ENCODE assay signal across 20 cellular contexts in genomic region chr3:111566844-111567243, GRCh38. TPM values are rescaled to one million over a fixed set of nuclear protein-coding genes. Genes with fewer than 3 reads are reported as not detected.
DNase-seq lines count a peak whose midpoint lies in the region; ATAC-seq and TF ChIP-seq lines count a peak whose summit lies in the region.
"Had no signal": no experiment of that assay in that cellular context is flagged by ENCODE, and none has a peak within 500 bp of the region (broad histone marks: within the 10 kb centered on the region; RNA-seq: fewer than 3 reads in every experiment).

No MANE protein-coding gene starts in this region.

- 60 to 73% methylated on average over 2 of the region's 2 CpGs for WGBS in tibial nerve, 2 donors

- no peak overlapping the region for H3K4me3 Mint-ChIP-seq in activated CD4-positive, alpha-beta T cell treated with anti-CD3 and anti-CD28 coated beads for 36 hours
- H3K4me3 Mint-ChIP-seq in CD4-positive, alpha-beta memory T cell: peak overlapping the region in 2 of 8 donors; percentile 14 to 43
- H3K4me3 Mint-ChIP-seq in activated T-helper 17 cell treated with anti-CD3 and anti-CD28 coated beads, Interleukin-2, amount 50 U/mL, for 72 hours: peak overlapping the region; percentile 51
- H3K4me3 Mint-ChIP-seq in naive thymus-derived CD8-positive, alpha-beta T cell: peak overlapping the region in 4 of 10 donors; percentile 32 to 62 (median 44)
- H3K4me3 Mint-ChIP-seq in neural progenitor cell: no peak overlapping the region

- H3K27ac Mint-ChIP-seq in activated CD4-positive, alpha-beta T cell treated with anti-CD3 and anti-CD28 coated beads for 36 hours: peak overlapping the region; percentile 40
- peak overlapping the region in 6 of 7 donors; percentile 34 to 43 (median 38) for H3K27ac Mint-ChIP-seq in CD4-positive, alpha-beta memory T cell
- peak overlapping the region; percentile 37 for H3K27ac Mint-ChIP-seq in activated T-helper 17 cell treated with anti-CD3 and anti-CD28 coated beads, Interleukin-2, amount 50 U/mL, for 72 hours
- H3K27ac Mint-ChIP-seq in naive thymus-derived CD8-positive, alpha-beta T cell: peak overlapping the region in 7 of 10 donors; percentile 22 to 83 (median 70)
- no peak overlapping the region for H3K27ac Mint-ChIP-seq in neural progenitor cell

- POLR2A ChIA-PET in activated CD4-positive, alpha-beta T cell treated with anti-CD3 and anti-CD28 coated beads for 36 hours (lab: Charles Lee): interaction anchor here (0.6 kb wide), 1 partner anchor 11 kb away, joined by 6 read pairs; no protein-coding TSS in a partner anchor
- POLR2A ChIA-PET in CD4-positive, alpha-beta memory T cell (lab: Charles Lee; ENCODE audit: partially characterized antibody): no interaction called here
- POLR2A ChIA-PET in naive thymus-derived CD8-positive, alpha-beta T cell (lab: Charles Lee): no interaction called here

- no peak overlapping the region for H2AFZ ChIP-seq in neural progenitor cell (replicated peaks)
- H2AFZ ChIP-seq: PC-9 had no signal

- peaks cover 72% of the 10 kb centered on the region for H3K4me1 Mint-ChIP-seq in activated CD4-positive, alpha-beta T cell treated with anti-CD3 and anti-CD28 coated beads for 36 hours
- H3K4me1 Mint-ChIP-seq in CD4-positive, alpha-beta memory T cell: peaks cover 49 to 84% (median 75%) of the 10 kb centered on the region in 4 donors
- peaks cover 46% of the 10 kb centered on the region for H3K4me1 Mint-ChIP-seq in activated T-helper 17 cell treated with anti-CD3 and anti-CD28 coated beads, Interleukin-2, amount 50 U/mL, for 72 hours
- peaks cover 41 to 82% (median 77%) of the 10 kb centered on the region in 4 donors for H3K4me1 Mint-ChIP-seq in naive thymus-derived CD8-positive, alpha-beta T cell
- no peaks in the 10 kb centered on the region for H3K4me1 Mint-ChIP-seq in neural progenitor cell

- no peaks in the 10 kb centered on the region for H3K79me2 ChIP-seq in neural progenitor cell (ENCODE audit: low read depth)

- no peaks in the 10 kb centered on the region for H4K20me1 ChIP-seq in neural progenitor cell (ENCODE audit: low read depth)
- H4K20me1 ChIP-seq: BLaER1 treated with 17β-estradiol and CSF1 and Interleukin-3, amounts not matched to agents 10 nM and 100 nM had no signal

- no peaks in the 10 kb centered on the region for H3K9me3 Mint-ChIP-seq in activated CD4-positive, alpha-beta T cell treated with anti-CD3 and anti-CD28 coated beads for 36 hours (ENCODE audit: low read depth)
- H3K9me3 Mint-ChIP-seq in CD4-positive, alpha-beta memory T cell: no peaks in the 10 kb centered on the region
- H3K9me3 Mint-ChIP-seq in activated T-helper 17 cell treated with anti-CD3 and anti-CD28 coated beads, Interleukin-2, amount 50 U/mL, for 72 hours: peaks cover 4% of the 10 kb centered on the region
- peaks cover 0 to 3% (median 0%) of the 10 kb centered on the region in 9 donors for H3K9me3 Mint-ChIP-seq in naive thymus-derived CD8-positive, alpha-beta T cell
- peaks cover 6% of the 10 kb centered on the region for H3K9me3 Mint-ChIP-seq in neural progenitor cell

- peaks cover 9% of the 10 kb centered on the region for H3K36me3 ChIP-seq in CD4-positive, alpha-beta memory T cell (ENCODE audit: insufficient read depth, low read length)
- H3K36me3 ChIP-seq in neural progenitor cell (no peaks in the 10 kb centered on the region), tibial nerve (no peaks in the 10 kb centered on the region)

- TF ChIP-seq EP300 in tibial nerve (IDR thresholded peaks at IDR 0.05): no peak

- intact Hi-C loops in activated CD4-positive, alpha-beta T cell treated with anti-CD3 and anti-CD28 coated beads for 36 hours (cut with DNase I, micrococcal nuclease): no loop called here
- intact Hi-C loops in CD4-positive, alpha-beta memory T cell (cut with micrococcal nuclease): loop anchor here (2.0 kb wide), 1 partner anchor 18 kb away; no protein-coding TSS in a partner anchor

- TF ChIP-seq CTCF in neural progenitor cell (IDR thresholded peaks at IDR 0.05) (no peak), tibial nerve (IDR thresholded peaks at IDR 0.05) (no peak)

- no peak overlapping the region for H3K9ac ChIP-seq in neural progenitor cell
- H3K9ac ChIP-seq: BLaER1 treated with 17β-estradiol and CSF1 and Interleukin-3, amounts not matched to agents 10 nM and 100 nM had no signal

- ATAC-seq in activated CD4-positive, alpha-beta T cell treated with anti-CD3 and anti-CD28 coated beads for 36 hours: no peak
- no peak for ATAC-seq in activated T-helper 17 cell treated with anti-CD3 and anti-CD28 coated beads, Interleukin-2, amount 50 U/mL, for 72 hours (replicated peaks)
- peak in 1 of 2 donors; percentile 54 for ATAC-seq in naive thymus-derived CD8-positive, alpha-beta T cell
- ATAC-seq in HG03095 (IDR thresholded peaks at IDR 0.05; ENCODE audit: unreplicated experiment): no peak
- ATAC-seq: GM12878 had no signal

- H3K36me3 Mint-ChIP-seq in activated CD4-positive, alpha-beta T cell treated with anti-CD3 and anti-CD28 coated beads for 36 hours (ENCODE audit: low read depth): peaks cover 43% of the 10 kb centered on the region
- H3K36me3 Mint-ChIP-seq in CD4-positive, alpha-beta memory T cell: peaks cover 45 to 47% of the 10 kb centered on the region in 2 donors
- peaks cover 48% of the 10 kb centered on the region for H3K36me3 Mint-ChIP-seq in activated T-helper 17 cell treated with anti-CD3 and anti-CD28 coated beads, Interleukin-2, amount 50 U/mL, for 72 hours (ENCODE audit: low read depth)
- H3K36me3 Mint-ChIP-seq in naive thymus-derived CD8-positive, alpha-beta T cell: peaks cover 5 to 67% (median 22%) of the 10 kb centered on the region in 3 donors
- no peaks in the 10 kb centered on the region for H3K36me3 Mint-ChIP-seq in neural progenitor cell

- TF ChIP-seq POLR2A in tibial nerve (IDR thresholded peaks at IDR 0.05): no peak

- DNase-seq in activated CD4-positive, alpha-beta T cell treated with anti-CD3 and anti-CD28 coated beads for 36 hours: no peak
- no peak for DNase-seq in activated CD4-positive, alpha-beta T cell treated with anti-CD3 and anti-CD28 coated beads for 1 hour
- no peak for DNase-seq in CD4-positive, alpha-beta memory T cell
- no peak for DNase-seq in naive thymus-derived CD8-positive, alpha-beta T cell
- no peak for DNase-seq in neural progenitor cell (ENCODE audit: low spot score)
- DNase-seq in tibial nerve (ENCODE audit: low spot score in 2 of 2): no peak
- DNase-seq: Calu3, H7, Karpas-422, MM.1S, NCI-H1105 treated with DMSO at 0.1 percent for 48 hours, NCI-H187 treated with DMSO at 0.1 percent for 48 hours, NCI-H446, PC-9 had no signal

- H3K4me1 ChIP-seq in CD4-positive, alpha-beta memory T cell (ENCODE audit: insufficient read depth, low read length): peaks cover 52% of the 10 kb centered on the region
- H3K4me1 ChIP-seq in neural progenitor cell (peaks cover 12% of the 10 kb centered on the region), tibial nerve (no peaks in the 10 kb centered on the region)
- H3K4me1 ChIP-seq: BLaER1 treated with 17β-estradiol and CSF1 and Interleukin-3, amounts not matched to agents 10 nM and 100 nM had no signal

- no peaks in the 10 kb centered on the region for H3K9me3 ChIP-seq in CD4-positive, alpha-beta memory T cell (ENCODE audit: control insufficient read depth in 1 of 2, low read length in 2 of 2)
- H3K9me3 ChIP-seq in neural progenitor cell (ENCODE audit: low read depth) (no peaks in the 10 kb centered on the region), tibial nerve (no peaks in the 10 kb centered on the region)

- H3K27me3 Mint-ChIP-seq in activated CD4-positive, alpha-beta T cell treated with anti-CD3 and anti-CD28 coated beads for 36 hours: no peaks in the 10 kb centered on the region
- no peaks in the 10 kb centered on the region for H3K27me3 Mint-ChIP-seq in CD4-positive, alpha-beta memory T cell
- H3K27me3 Mint-ChIP-seq in activated T-helper 17 cell treated with anti-CD3 and anti-CD28 coated beads, Interleukin-2, amount 50 U/mL, for 72 hours: no peaks in the 10 kb centered on the region
- no peaks in the 10 kb centered on the region for H3K27me3 Mint-ChIP-seq in naive thymus-derived CD8-positive, alpha-beta T cell
- H3K27me3 Mint-ChIP-seq in neural progenitor cell (ENCODE audit: insufficient read depth, low read depth): no peaks in the 10 kb centered on the region

- H3F3A ChIP-seq in neural progenitor cell (ENCODE audit: low read depth): peaks cover 7% of the 10 kb centered on the region

- CTCF ChIA-PET in activated CD4-positive, alpha-beta T cell treated with anti-CD3 and anti-CD28 coated beads for 36 hours (lab: Charles Lee): no interaction called here
- CTCF ChIA-PET in CD4-positive, alpha-beta memory T cell (lab: Charles Lee; ENCODE audit: partially characterized antibody): no interaction called here

- no peak overlapping the region for H3K27ac ChIP-seq in CD4-positive, alpha-beta memory T cell (ENCODE audit: low read depth, low read length)
- no peak overlapping the region for H3K27ac ChIP-seq in neural progenitor cell
- H3K27ac ChIP-seq in tibial nerve: no peak overlapping the region
- H3K27ac ChIP-seq: 22Rv1; BLaER1 treated with 17β-estradiol and CSF1 and Interleukin-3, amounts not matched to agents 10 nM and 100 nM; PC-9 had no signal

- no peaks in the 10 kb centered on the region for H3K27me3 ChIP-seq in CD4-positive, alpha-beta memory T cell (ENCODE audit: insufficient read depth, low read length)
- no peaks in the 10 kb centered on the region for H3K27me3 ChIP-seq in neural progenitor cell
- H3K27me3 ChIP-seq in tibial nerve: no peaks in the 10 kb centered on the region
- H3K27me3 ChIP-seq: BLaER1 treated with 17β-estradiol and CSF1 and Interleukin-3, amounts not matched to agents 10 nM and 100 nM had no signal

- no peak overlapping the region for H3K4me2 ChIP-seq in neural progenitor cell
- H3K4me2 ChIP-seq: BLaER1 treated with 17β-estradiol and CSF1 and Interleukin-3, amounts not matched to agents 10 nM and 100 nM; PC-9 had no signal

- no peak overlapping the region for H3K4me3 ChIP-seq in CD4-positive, alpha-beta memory T cell (ENCODE audit: low read length in 2 of 2)
- H3K4me3 ChIP-seq in neural progenitor cell: no peak overlapping the region
- H3K4me3 ChIP-seq in tibial nerve: no peak overlapping the region
- H3K4me3 ChIP-seq: BLaER1 treated with 17β-estradiol and CSF1 and Interleukin-3, amounts not matched to agents 10 nM and 100 nM; GM12878; PC-9 had no signal

RNA-seq across cellular contexts. Expression of gene CD96, which starts 24.8 kb away (rescaled TPM):
- total RNA-seq in activated CD4-positive, alpha-beta T cell treated with anti-CD3 and anti-CD28 coated beads for 36 hours: 10 to 100 TPM; 38.3 to 40.8 TPM
- 100 to 1,000 TPM; 215 to 228 TPM for total RNA-seq in CD4-positive, alpha-beta memory T cell
- 100 to 1,000 TPM; 199 to 307 TPM for polyA plus RNA-seq in CD4-positive, alpha-beta memory T cell
- 100 to 1,000 TPM in 1 of 2 donors, 10 to 100 TPM in 1; 67.6 to 107 TPM for total RNA-seq in activated T-helper 17 cell treated with anti-CD3 and anti-CD28 coated beads, Interleukin-2, amount 50 U/mL, for 72 hours
- total RNA-seq in naive thymus-derived CD8-positive, alpha-beta T cell: 100 to 1,000 TPM; 316 to 330 TPM
- polyA plus RNA-seq in naive thymus-derived CD8-positive, alpha-beta T cell: 100 to 1,000 TPM; 258 to 291 (median 265) TPM
- total RNA-seq in neural progenitor cell (ENCODE audit: low replicate concordance): not detected in 2 replicates
- total RNA-seq in tibial nerve: 1 to 10 TPM in 1 of 4 donors, under 1 TPM in 3; under 0.01 to 3.3 (median 0.64) TPM
- total RNA-seq: Calu3, G401, H7 had no signal

RNA-seq across cellular contexts. Expression of gene ZBED2, which starts 28.3 kb away (rescaled TPM):
- total RNA-seq in activated CD4-positive, alpha-beta T cell treated with anti-CD3 and anti-CD28 coated beads for 36 hours: 100 to 1,000 TPM; 313 to 418 TPM
- under 1 TPM in 1 of 2 experiments, not detected in 1; 0.19 TPM for total RNA-seq in CD4-positive, alpha-beta memory T cell
- polyA plus RNA-seq in CD4-positive, alpha-beta memory T cell: 1 to 10 TPM in 1 of 2 donors, not detected in 1; 1.4 TPM
- total RNA-seq in activated T-helper 17 cell treated with anti-CD3 and anti-CD28 coated beads, Interleukin-2, amount 50 U/mL, for 72 hours: 100 to 1,000 TPM; 429 to 664 TPM
- under 1 TPM in 1 of 2 experiments, not detected in 1; 0.16 TPM for total RNA-seq in naive thymus-derived CD8-positive, alpha-beta T cell
- 1 to 10 TPM in 2 of 3 donors, under 1 TPM in 1; 0.30 to 1.9 (median 1.1) TPM for polyA plus RNA-seq in naive thymus-derived CD8-positive, alpha-beta T cell
- total RNA-seq in neural progenitor cell (ENCODE audit: low replicate concordance) (0.06 TPM in 1 of 2 replicates, not detected in the other), tibial nerve (not detected)
- total RNA-seq: G401, H7 had no signal

Comparison
In these comparisons a context has a peak if more than half of its experiments do, and no peak if none do; other contexts are left out.
1. RNA of gene CD96, which starts 24.8 kb away (total RNA-seq): 316 to 330 TPM in naive thymus-derived CD8-positive, alpha-beta T cell, 215 to 228 TPM in CD4-positive, alpha-beta memory T cell, 67.6 to 107 TPM in activated T-helper 17 cell treated with anti-CD3 and anti-CD28 coated beads, Interleukin-2, amount 50 U/mL, for 72 hours and 38.3 to 40.8 TPM in activated CD4-positive, alpha-beta T cell treated with anti-CD3 and anti-CD28 coated beads for 36 hours; under 0.01 to 3.3 TPM in tibial nerve and not detected in neural progenitor cell; every median in the first group is over 4 times any median in the second.
2. RNA of gene ZBED2, which starts 28.3 kb away (total RNA-seq): 429 to 664 TPM in activated T-helper 17 cell treated with anti-CD3 and anti-CD28 coated beads, Interleukin-2, amount 50 U/mL, for 72 hours and 313 to 418 TPM in activated CD4-positive, alpha-beta T cell treated with anti-CD3 and anti-CD28 coated beads for 36 hours; 0.19 TPM in CD4-positive, alpha-beta memory T cell, 0.16 TPM in naive thymus-derived CD8-positive, alpha-beta T cell, 0.06 TPM in neural progenitor cell and not detected in tibial nerve; every median in the first group is over 100 times any median in the second.